In the genomic region with DNA sequence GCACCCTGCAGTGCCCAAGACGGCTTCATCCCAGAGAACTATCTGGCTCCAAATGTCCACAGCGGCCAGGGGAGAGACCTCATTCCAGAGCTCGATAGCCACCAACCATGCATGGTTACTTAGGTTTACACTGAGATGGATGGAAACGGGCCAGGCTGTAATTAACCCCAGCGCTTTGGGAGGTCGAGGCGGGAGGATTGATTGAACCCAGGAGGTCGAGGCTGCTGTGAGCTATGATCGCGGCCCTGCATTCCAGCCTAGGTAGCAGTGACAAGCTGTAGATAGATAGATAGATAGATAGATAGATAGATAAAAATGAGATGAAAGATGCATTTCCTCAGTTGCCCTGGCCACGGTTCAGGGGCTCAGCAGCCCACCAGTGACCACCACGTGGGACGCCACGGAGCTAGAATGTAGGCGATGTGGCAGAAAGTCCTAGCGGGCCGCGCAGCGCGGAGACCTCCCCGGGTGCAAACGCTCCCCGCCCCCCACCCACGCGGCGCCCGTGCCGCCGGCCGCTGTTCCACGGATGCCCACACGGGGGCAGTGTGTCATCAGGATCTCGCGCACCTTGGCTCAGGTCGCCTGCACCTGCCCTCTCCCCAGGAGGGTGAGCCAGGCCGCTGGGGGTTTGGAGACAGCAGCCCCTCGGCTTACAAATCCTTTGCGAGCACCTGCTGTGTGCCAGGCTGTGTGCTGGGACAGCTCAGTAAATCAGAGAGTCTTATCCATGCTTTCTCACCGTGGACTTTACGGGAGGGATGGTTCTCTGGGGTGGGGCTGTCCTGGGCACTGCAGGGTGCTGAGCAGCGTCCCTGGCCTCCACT, we compare ENCODE assay signal across 8 cellular contexts. TPM values are rescaled to one million over a fixed set of nuclear protein-coding genes. Genes with fewer than 3 reads are reported as not detected.
A peak's percentile ranks its signal among the peaks of the same experiment; 100 is the strongest.
DNase-seq lines count a peak whose midpoint lies in the region; ATAC-seq and TF ChIP-seq lines count a peak whose summit lies in the region.

No MANE protein-coding gene starts in this region.

- peak overlapping the region; percentile 70 for H3K4me2 ChIP-seq in OCI-LY3 (ENCODE audit: low read length)

- intact Hi-C loops in A673 (cut with micrococcal nuclease; ENCODE audit: unreplicated experiment): no loop called here
- intact Hi-C loops in Right ventricle myocardium superior (cut with DNase I): no loop called here
- intact Hi-C loops in sciatic nerve (cut with DNase I): no loop called here

- H3K4me1 ChIP-seq in A673 (ENCODE audit: insufficient read depth, low read length, poor library complexity, severe bottlenecking): peaks cover 11% of the 10 kb centered on the region
- H3K4me1 ChIP-seq in OCI-LY3 (ENCODE audit: low read length): no peaks in the 10 kb centered on the region

- H3K79me2 ChIP-seq in OCI-LY3 (ENCODE audit: low read length): no peaks in the 10 kb centered on the region

- no peak overlapping the region for H3K27ac ChIP-seq in A673 (ENCODE audit: low read depth, low read length, poor library complexity, severe bottlenecking)
- no peak overlapping the region for H3K27ac ChIP-seq in OCI-LY3 (ENCODE audit: low read length)

- ATAC-seq in Right ventricle myocardium superior (ENCODE audit: poor library complexity): peak; percentile 75
- peak; percentile 65 for ATAC-seq in sciatic nerve
- ATAC-seq in GM21381 (IDR thresholded peaks at IDR 0.05; ENCODE audit: unreplicated experiment): no peak

- CTCF ChIA-PET in A673 (lab: Charles Lee): interaction anchor here (0.6 to 0.7 kb wide), 2 partner anchors 28 to 281 kb away, joined by 3 read pairs; no protein-coding TSS in a partner anchor

- no peaks in the 10 kb centered on the region for H3K9me3 ChIP-seq in A673 (ENCODE audit: low read depth, low read length, poor library complexity, severe bottlenecking)
- H3K9me3 ChIP-seq in OCI-LY3 (ENCODE audit: insufficient read depth, low read length): no peaks in the 10 kb centered on the region

- no peaks in the 10 kb centered on the region for H3K27me3 ChIP-seq in A673 (replicated peaks; ENCODE audit: insufficient read depth, low read depth, low read length, poor library complexity)
- no peaks in the 10 kb centered on the region for H3K27me3 ChIP-seq in OCI-LY3 (ENCODE audit: low read depth, low read length)

- DNase-seq in A673 (ENCODE audit: low spot score) (peak; percentile 56), GM19238 (ENCODE audit: insufficient read length, low spot score) (peak; percentile 73), Right ventricle myocardium superior (peak; percentile 70), sciatic nerve (ENCODE audit: low spot score) (peak; percentile 74), pons (ENCODE audit: low spot score) (no peak)
- peak; percentile 70 for DNase-seq in activated T-helper 9 cell treated with anti-CD3 and anti-CD28 coated beads, Interleukin-2, amount 50 U/mL, for 16 hours (ENCODE audit: low read depth)

- POLR2A ChIA-PET in A673 (lab: Charles Lee; ENCODE audit: low non-redundant PET): interaction anchor here (0.6 kb wide), 2 partner anchors 63 to 122 kb away, joined by 3 read pairs; no protein-coding TSS in a partner anchor

- BruUV-seq in A673 (replicated peaks; lab: Mats Ljungman, UMichigan): no TSS peak

- no peaks in the 10 kb centered on the region for H4K20me1 ChIP-seq in OCI-LY3 (ENCODE audit: insufficient read depth, low read length)

- H3K9ac ChIP-seq in OCI-LY3 (ENCODE audit: low read length): 0 out of 2 replicates have a peak overlapping the region, but pooled peaks have one; percentile 3

- TF ChIP-seq CTCF in A673 (conservative IDR thresholded peaks at IDR 0.05; ENCODE audit: low read depth, low read length) (peak; percentile 99), OCI-LY3 (IDR thresholded peaks at IDR 0.05; ENCODE audit: low read depth, low read length) (peak; percentile 95)

- H3K4me3 ChIP-seq in A673 (ENCODE audit: low read depth, low read length, poor library complexity, severe bottlenecking): peak overlapping the region; percentile 23
- H3K4me3 ChIP-seq in OCI-LY3 (ENCODE audit: low read length): peak overlapping the region; percentile 63

- H2AFZ ChIP-seq in OCI-LY3 (ENCODE audit: low read depth, low read length): peak overlapping the region; percentile 13

- no peaks in the 10 kb centered on the region for H3K36me3 ChIP-seq in A673 (ENCODE audit: insufficient read depth, low read length, poor library complexity, severe bottlenecking)
- no peaks in the 10 kb centered on the region for H3K36me3 ChIP-seq in OCI-LY3 (replicated peaks; ENCODE audit: low read depth, low read length)

RNA-seq across cellular contexts. Expression of a gene that starts 13.5 kb away (rescaled TPM):
- total RNA-seq in A673 (2021): 360 and 397 TPM in 2 replicates
- total RNA-seq in Right ventricle myocardium superior: 760 TPM
- total RNA-seq in sciatic nerve: 708 TPM

RNA-seq across cellular contexts. Expression of a gene that starts 18.3 kb away (rescaled TPM):
- 61.6 and 64.3 TPM in 2 replicates for total RNA-seq in A673 (2021)
- 61.3 TPM for total RNA-seq in Right ventricle myocardium superior
- 74.0 TPM for total RNA-seq in sciatic nerve

RNA-seq across cellular contexts. Expression of a gene that starts 46.7 kb away (rescaled TPM):
- total RNA-seq in A673 (2021) (10.8 and 18.3 TPM in 2 replicates), Right ventricle myocardium superior (55.7 TPM), sciatic nerve (232 TPM)
